Comparison of ENCODE assay signal across 8 cellular contexts in the genomic region with DNA sequence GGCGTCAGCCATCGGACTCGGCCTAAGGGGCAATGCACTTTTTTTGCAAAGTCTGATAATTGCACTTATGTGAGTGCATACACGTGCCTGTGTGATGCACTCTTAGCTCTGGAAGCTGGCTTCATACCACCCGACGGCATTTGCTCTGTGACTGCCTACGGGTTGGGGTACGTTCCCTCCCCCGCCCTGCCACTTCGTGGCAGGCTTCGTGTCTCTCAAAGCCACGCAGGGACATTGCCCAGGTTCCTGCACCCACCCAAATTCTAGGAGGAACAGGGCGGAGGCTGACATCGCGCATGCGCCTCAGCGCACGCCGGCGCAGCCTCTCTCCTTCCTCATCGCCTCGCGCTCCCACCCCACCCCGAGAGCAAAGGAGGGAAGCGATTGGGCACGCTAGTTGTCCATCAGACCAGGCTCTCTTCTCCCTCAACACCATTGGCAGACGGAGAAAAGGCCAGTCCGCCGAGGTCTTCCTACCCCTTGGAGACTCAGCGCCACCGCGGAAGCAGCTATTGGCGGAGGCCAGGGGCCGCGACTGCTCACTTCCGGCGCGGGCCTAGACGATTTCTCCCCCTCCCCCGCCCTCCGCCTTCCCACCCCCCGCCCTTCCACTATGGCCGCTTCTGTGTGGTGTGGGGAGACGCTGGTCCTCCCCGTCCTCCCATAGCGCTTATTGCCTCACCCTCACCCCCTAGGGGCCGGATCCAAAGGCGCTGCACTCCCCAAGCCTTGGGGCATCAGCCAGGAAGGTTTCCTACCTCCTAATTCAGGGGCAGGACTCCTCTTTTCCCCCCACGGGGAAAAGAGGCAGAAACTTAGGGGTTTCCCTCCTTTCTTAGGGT. TPM values are rescaled to one million over a fixed set of nuclear protein-coding genes. Genes with fewer than 3 reads are reported as not detected.
DNase-seq lines count a peak whose midpoint lies in the region; ATAC-seq and TF ChIP-seq lines count a peak whose summit lies in the region.

INTS3 (plus strand) TSS at position 588 of the 842 bp plus-strand sequence. CDS start 585 bp downstream, outside the sequence.

- peaks cover 18% of the 10 kb centered on the region for H3K36me3 Mint-ChIP-seq in activated CD4-positive, alpha-beta T cell treated with anti-CD3 and anti-CD28 coated beads, Interleukin-2, amount 10 ng/mL, durations not matched to agents 24 days and 14 days (ENCODE audit: low read depth)

- peaks cover 53% of the 10 kb centered on the region for H3K4me1 ChIP-seq in BLaER1

- H3K27me3 ChIP-seq in BLaER1 (no peaks in the 10 kb centered on the region), layer of hippocampus (ENCODE audit: control insufficient read depth, insufficient read depth, low read length) (no peaks in the 10 kb centered on the region)

- H3K36me3 ChIP-seq in BLaER1: peaks cover 18% of the 10 kb centered on the region

- peak within 1 kb of the TSS; percentile 98 for H3K9ac ChIP-seq in BLaER1

- H3K27me3 Mint-ChIP-seq in activated CD4-positive, alpha-beta T cell treated with anti-CD3 and anti-CD28 coated beads, Interleukin-2, amount 10 ng/mL, durations not matched to agents 24 days and 14 days: no peaks in the 10 kb centered on the region

- H3K9me3 Mint-ChIP-seq in activated CD4-positive, alpha-beta T cell treated with anti-CD3 and anti-CD28 coated beads, Interleukin-2, amount 10 ng/mL, durations not matched to agents 24 days and 14 days: no peaks in the 10 kb centered on the region

- intact Hi-C loops in activated CD4-positive, alpha-beta T cell treated with anti-CD3 and anti-CD28 coated beads, Interleukin-2, amount 10 ng/mL, durations not matched to agents 24 days and 14 days (cut with micrococcal nuclease): loop anchor here (1.0 to 5.0 kb wide), 3 partner anchors 57 to 265 kb away; partner anchors contain the start of genes CHTOP, ILF2 and RPS27

- H3K4me3 Mint-ChIP-seq in activated CD4-positive, alpha-beta T cell treated with anti-CD3 and anti-CD28 coated beads, Interleukin-2, amount 10 ng/mL, durations not matched to agents 24 days and 14 days: peak within 1 kb of the TSS; percentile 96

- DNase-seq in NCI-H526 treated with DMSO at 0.1 percent for 48 hours (lab: John Stamatoyannopoulos, UW): peak; percentile 100
- DNase-seq in activated CD4-positive, alpha-beta T cell treated with anti-CD3 and anti-CD28 coated beads, Interleukin-2, amount 10 ng/mL, durations not matched to agents 24 days and 14 days: peak; percentile 100
- peak; percentile 100 for DNase-seq in coronary artery (ENCODE audit: low spot score)
- DNase-seq in stimulated activated CD4-positive, alpha-beta T cell treated with anti-CD3 and anti-CD28 coated beads, Interleukin-1b, Interleukin-23, amount 100 ng/mL, for 4 hours (ENCODE audit: low read depth in 2 of 2): peak; percentile 94 to 97

- H3K4me3 ChIP-seq in BLaER1 (peak within 1 kb of the TSS; percentile 87), coronary artery (peak within 1 kb of the TSS; percentile 76)

- H3K4me2 ChIP-seq in BLaER1: peak within 1 kb of the TSS; percentile 98

- H4K20me1 ChIP-seq in BLaER1: no peaks in the 10 kb centered on the region

- ATAC-seq in GM19324 (IDR thresholded peaks at IDR 0.05; ENCODE audit: low FRiP score, unreplicated experiment): peak; percentile 97
- peak; percentile 82 for ATAC-seq in HG03469 (IDR thresholded peaks at IDR 0.05; ENCODE audit: unreplicated experiment)

- peak within 1 kb of the TSS; percentile 97 for H3K27ac Mint-ChIP-seq in activated CD4-positive, alpha-beta T cell treated with anti-CD3 and anti-CD28 coated beads, Interleukin-2, amount 10 ng/mL, durations not matched to agents 24 days and 14 days

- no peaks in the 10 kb centered on the region for H3K9me3 ChIP-seq in BLaER1

- H3K27ac ChIP-seq in BLaER1: peak within 1 kb of the TSS; percentile 98
- H3K27ac ChIP-seq in coronary artery: peak within 1 kb of the TSS; percentile 96 to 97
- peak within 1 kb of the TSS; percentile 96 for H3K27ac ChIP-seq in layer of hippocampus (ENCODE audit: low read depth, low read length)

- TF ChIP-seq CTCF in coronary artery (IDR thresholded peaks at IDR 0.05): no peak

- peaks cover 32% of the 10 kb centered on the region for H3K4me1 Mint-ChIP-seq in activated CD4-positive, alpha-beta T cell treated with anti-CD3 and anti-CD28 coated beads, Interleukin-2, amount 10 ng/mL, durations not matched to agents 24 days and 14 days

RNA-seq across cellular contexts. Expression of gene INTS3, which starts in this region (rescaled TPM):
- 63.1 and 64.8 TPM in 2 replicates for total RNA-seq in activated CD4-positive, alpha-beta T cell treated with anti-CD3 and anti-CD28 coated beads, Interleukin-2, amount 10 ng/mL, durations not matched to agents 24 days and 14 days

Comparison
In these comparisons a context has a peak if more than half of its experiments do, and no peak if none do; other contexts are left out.
1. Peak in every context shown above with its lines: DNase-seq, ATAC-seq, H3K4me3 ChIP-seq and H3K27ac ChIP-seq.